8 cellular contexts compared by ENCODE assay signal in the genomic region with DNA sequence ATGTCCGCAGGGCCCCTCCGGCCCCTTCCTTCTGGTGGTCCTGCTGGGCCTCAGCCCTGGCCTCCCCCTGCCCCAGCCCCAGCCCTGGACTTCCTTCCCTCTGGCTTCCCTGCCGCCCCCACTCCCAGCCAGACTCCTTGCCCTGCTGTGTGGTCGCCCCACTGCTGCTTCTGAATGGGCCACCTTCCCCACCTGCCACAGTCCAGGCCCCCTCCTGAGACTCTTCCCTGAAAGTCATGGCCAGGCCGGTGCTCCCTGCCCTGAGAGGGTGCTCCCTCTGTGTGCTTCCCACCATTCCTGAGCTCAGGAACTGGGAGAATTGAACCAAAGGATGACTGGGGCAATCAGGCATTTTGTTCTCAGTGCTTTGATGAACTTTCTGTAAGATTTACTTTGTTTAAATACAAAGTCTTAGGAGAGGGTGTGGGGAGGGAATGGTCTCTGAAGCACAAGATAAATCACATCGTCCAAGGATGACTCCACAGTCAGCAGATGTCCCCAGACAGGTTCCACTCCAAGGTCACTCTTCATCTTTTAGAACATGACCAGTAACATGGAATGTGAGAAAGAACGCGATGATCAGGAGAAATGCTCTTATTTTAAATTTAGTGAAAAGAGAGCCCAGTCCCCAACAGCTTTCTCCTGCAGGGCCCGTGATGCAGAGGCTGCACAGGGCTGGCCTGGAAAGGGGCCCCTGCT. TPM values are rescaled to one million over a fixed set of nuclear protein-coding genes. Genes with fewer than 3 reads are reported as not detected.
A peak's percentile ranks its signal among the peaks of the same experiment; 100 is the strongest.
DNase-seq lines count a peak whose midpoint lies in the region; ATAC-seq and TF ChIP-seq lines count a peak whose summit lies in the region.

No MANE protein-coding gene starts in this region.

- no TSS peak for BruUV-seq in mammary epithelial cell (replicated peaks; lab: Mats Ljungman, UMichigan)

- H2AFZ ChIP-seq in mammary epithelial cell (ENCODE audit: low read depth, low read length), result peak overlapping the region; percentile 59

- CTCF ChIA-PET in mammary epithelial cell (lab: Charles Lee; ENCODE audit: low non-redundant PET), result interaction anchor here (0.7 kb wide), 2 partner anchors 71 to 219 kb away, joined by 3 to 18 read pairs; no protein-coding TSS in a partner anchor

- in situ Hi-C loops in mammary epithelial cell (cut with MboI; ENCODE audit: low sequenced_read_pairs in 2 of 2), result loop anchor here in 1 of 2 donors (25.0 kb wide), 2 partner anchors 259 to 291 kb away; a partner anchor contains a TSS

- ATAC-seq in aorta (ENCODE audit: low FRiP score), result peak; percentile 16
- no peak for ATAC-seq in HG03135 (IDR thresholded peaks at IDR 0.05; ENCODE audit: unreplicated experiment)

- H3K27ac ChIP-seq in cardiac muscle cell, result peak overlapping the region; percentile 82
- H3K27ac ChIP-seq in mammary epithelial cell (ENCODE audit: insufficient read depth, low read depth, low read length), result no peak overlapping the region
- no peak overlapping the region for H3K27ac ChIP-seq in aorta (ENCODE audit: low read depth in 1 of 2, low read length in 2 of 2)

- H3K27me3 ChIP-seq in cardiac muscle cell (no peaks in the 10 kb centered on the region), mammary epithelial cell (ENCODE audit: insufficient read depth, low read length) (no peaks in the 10 kb centered on the region), mucosa of stomach (ENCODE audit: control insufficient read depth, insufficient read depth, low read length) (no peaks in the 10 kb centered on the region), aorta (ENCODE audit: control insufficient read depth in 1 of 2, insufficient read depth in 2 of 2, low read length in 1 of 2) (no peaks in the 10 kb centered on the region)

- H3K79me2 ChIP-seq in mammary epithelial cell (ENCODE audit: insufficient read depth, low read length), result peaks cover 18% of the 10 kb centered on the region

- H3K9ac ChIP-seq in mammary epithelial cell (ENCODE audit: insufficient read depth, low read length) (no peak overlapping the region), mucosa of stomach (ENCODE audit: low read length) (peak overlapping the region; percentile 87)

- H3K36me3 ChIP-seq in cardiac muscle cell (no peaks in the 10 kb centered on the region), mammary epithelial cell (ENCODE audit: insufficient read depth, low read length) (peaks cover 17% of the 10 kb centered on the region), mucosa of stomach (ENCODE audit: control insufficient read depth, insufficient read depth, low read length) (no peaks in the 10 kb centered on the region), aorta (ENCODE audit: control insufficient read depth in 1 of 2, insufficient read depth in 2 of 2, low read length in 1 of 2) (no peaks in the 10 kb centered on the region)

- 72% methylated on average over 6 of the region's 9 CpGs for WGBS in mammary epithelial cell (ENCODE audit: low coverage, missing lambda C conversion rate)
- WGBS in aorta, 2 donors, result 78% methylated on average over 9 of the region's 9 CpGs

- H3K9me3 ChIP-seq in cardiac muscle cell (ENCODE audit: low read depth) (no peaks in the 10 kb centered on the region), mammary epithelial cell (replicated peaks; ENCODE audit: insufficient read depth, low read length) (no peaks in the 10 kb centered on the region), mucosa of stomach (ENCODE audit: control insufficient read depth, low read length) (no peaks in the 10 kb centered on the region), aorta (ENCODE audit: control insufficient read depth, low read length) (no peaks in the 10 kb centered on the region)

- TF ChIP-seq CTCF in cardiac muscle cell (IDR thresholded peaks at IDR 0.05; ENCODE audit: low read depth, low read length) (no peak), mammary epithelial cell (conservative IDR thresholded peaks at IDR 0.05 in 1 of 2, IDR thresholded peaks at IDR 0.05 in 1 of 2; ENCODE audit: extremely low read depth in 1 of 2, insufficient read depth in 1 of 2, low read depth in 1 of 2, low read length in 2 of 2) (no peak)

- H3K4me3 ChIP-seq in cardiac muscle cell, result no peak overlapping the region
- peak overlapping the region in 2 of 3 experiments; percentile 30 to 33 for H3K4me3 ChIP-seq in mammary epithelial cell (replicated peaks in 1 of 3; ENCODE audit: insufficient read depth in 1 of 3, low read depth in 2 of 3, low read length in 3 of 3)
- H3K4me3 ChIP-seq in mucosa of stomach (ENCODE audit: low read length), result peak overlapping the region; percentile 62
- no peak overlapping the region for H3K4me3 ChIP-seq in aorta (ENCODE audit: low read length in 2 of 2)

- intact Hi-C loops in cardiac septum (cut with DNase I) (no loop called here), mammary epithelial cell (cut with micrococcal nuclease) (no loop called here), aorta (cut with DNase I) (no loop called here)

- H4K20me1 ChIP-seq in mammary epithelial cell (ENCODE audit: insufficient read depth, low read length), result no peaks in the 10 kb centered on the region

- H3K4me2 ChIP-seq in mammary epithelial cell (ENCODE audit: insufficient read depth, low read depth, low read length), result peak overlapping the region; percentile 66

- dilution Hi-C loops in mammary epithelial cell (cut with HindIII; ENCODE audit: low sequenced_read_pairs), result no loop called here

- peaks cover 13% of the 10 kb centered on the region for H3K4me1 ChIP-seq in cardiac muscle cell (ENCODE audit: low read depth)
- peaks cover 12% of the 10 kb centered on the region for H3K4me1 ChIP-seq in mammary epithelial cell (ENCODE audit: insufficient read depth, low read length)
- peaks cover 6% of the 10 kb centered on the region for H3K4me1 ChIP-seq in mucosa of stomach (ENCODE audit: control insufficient read depth, insufficient read depth, low read length)
- H3K4me1 ChIP-seq in aorta (ENCODE audit: control insufficient read depth in 1 of 2, insufficient read depth in 2 of 2, low read length in 2 of 2), result no peaks in the 10 kb centered on the region

- DNase-seq in cardiac muscle cell (ENCODE audit: low read depth in 1 of 2, low spot score in 1 of 2), result peak in 1 of 2 donors; percentile 4
- no peak for DNase-seq in cardiac septum (ENCODE audit: low spot score)
- DNase-seq in mammary epithelial cell, result no peak
- no peak for DNase-seq in aorta
- no peak for DNase-seq in NCI-H748 (lab: John Stamatoyannopoulos, UW; ENCODE audit: unreplicated experiment)
- DNase-seq in NCI-H2171 (lab: John Stamatoyannopoulos, UW), result no peak

RNA-seq across cellular contexts. Expression of a gene that starts 0.8 kb away (rescaled TPM):
- total RNA-seq in cardiac muscle cell (2.0 and 4.3 TPM in 2 replicates), cardiac septum (1.3 TPM), mammary epithelial cell (under 1 TPM; 0.33 to 0.92 TPM), aorta (1 to 10 TPM; 1.8 to 4.9 TPM)
- polyA plus RNA-seq in cardiac muscle cell (0.99 and 1.3 TPM in 2 replicates), mammary epithelial cell (0.53 TPM), aorta (1 to 10 TPM in 1 of 2 donors, under 1 TPM in 1; 0.95 to 1.4 TPM)
- polyA minus RNA-seq in mammary epithelial cell, result not detected

RNA-seq across cellular contexts. Expression of a gene that starts 7.6 kb away (rescaled TPM):
- total RNA-seq in cardiac muscle cell (12.8 and 15.7 TPM in 2 replicates), cardiac septum (22.1 TPM), mammary epithelial cell (100 to 1,000 TPM in 1 of 2 donors, 10 to 100 TPM in 1; 30.5 to 151 TPM), aorta (10 to 100 TPM; 12.4 to 25.3 TPM)
- polyA plus RNA-seq in cardiac muscle cell (71.7 and 84.0 TPM in 2 replicates), mammary epithelial cell (101 TPM), aorta (10 to 100 TPM; 17.8 TPM)
- polyA minus RNA-seq in mammary epithelial cell, result 89.5 TPM

RNA-seq across cellular contexts. Expression of a gene that starts 19.0 kb away (rescaled TPM):
- total RNA-seq in cardiac muscle cell (11.8 and 12.9 TPM in 2 replicates), cardiac septum (5.7 TPM), mammary epithelial cell (10 to 100 TPM in 1 of 2 donors, 1 to 10 TPM in 1; 3.5 to 16.4 TPM), aorta (1 to 10 TPM; 6.3 to 9.4 TPM)
- polyA plus RNA-seq in cardiac muscle cell (24.2 and 25.0 TPM in 2 replicates), mammary epithelial cell (13.4 TPM), aorta (1 to 10 TPM; 4.9 to 9.5 TPM)
- 26.3 TPM for polyA minus RNA-seq in mammary epithelial cell

RNA-seq across cellular contexts. Expression of a gene that starts 39.6 kb away (rescaled TPM):
- total RNA-seq in cardiac muscle cell (1.1 and 6.5 TPM in 2 replicates), cardiac septum (0.54 TPM), mammary epithelial cell (10 to 100 TPM in 1 of 2 donors, under 1 TPM in 1; 0.83 to 21.2 TPM), aorta (1 to 10 TPM in 1 of 2 donors, not detected in 1; 1.4 TPM)
- polyA plus RNA-seq in cardiac muscle cell (6.8 and 9.4 TPM in 2 replicates), mammary epithelial cell (21.6 TPM), aorta (1 to 10 TPM in 1 of 2 donors, not detected in 1; 2.0 TPM)
- 17.2 TPM for polyA minus RNA-seq in mammary epithelial cell

RNA-seq across cellular contexts. Expression of a gene that starts 55.4 kb away (rescaled TPM):
- 10.5 and 12.2 TPM in 2 replicates for total RNA-seq in cardiac muscle cell
- polyA plus RNA-seq in cardiac muscle cell, result 7.1 and 13.3 TPM in 2 replicates
- total RNA-seq in cardiac septum, result 2.2 TPM
- 10 to 100 TPM; 14.3 to 26.2 TPM for total RNA-seq in mammary epithelial cell
- polyA plus RNA-seq in mammary epithelial cell, result 50.7 TPM
- polyA minus RNA-seq in mammary epithelial cell, result 197 TPM
- 1 to 10 TPM; 7.0 to 9.5 TPM for total RNA-seq in aorta
- 10 to 100 TPM in 1 of 2 donors, 1 to 10 TPM in 1; 6.3 to 10.1 TPM for polyA plus RNA-seq in aorta

Comparison
In these comparisons a context has a peak if more than half of its experiments do, and no peak if none do; other contexts are left out.
1. H3K4me3 ChIP-seq: peak in mammary epithelial cell (2 of 3) and mucosa of stomach (single experiment); none in cardiac muscle cell (single experiment) and aorta (0 of 2).